Comparison of ENCODE assay signal across 8 cellular contexts in genomic region chrX:101390664-101391525, GRCh38. TPM values are rescaled to one million over a fixed set of nuclear protein-coding genes. Genes with fewer than 3 reads are reported as not detected.
DNase-seq lines count a peak whose midpoint lies in the region; ATAC-seq and TF ChIP-seq lines count a peak whose summit lies in the region.

RPL36A (plus strand) TSS chrX:101391011; CDS start chrX:101391044, 33 bp downstream.

- DNase-seq in BE2C (peak; percentile 89), NCI-H510A treated with DMSO at 0.1 percent for 48 hours (lab: John Stamatoyannopoulos, UW) (peak; percentile 87), coronary artery (ENCODE audit: low spot score) (peak; percentile 87), left lobe of liver (ENCODE audit: low spot score) (peak; percentile 82)
- peak; percentile 90 for DNase-seq in activated CD4-positive, alpha-beta T cell treated with anti-CD3 and anti-CD28 coated beads for 36 hours
- peak; percentile 75 for DNase-seq in stimulated activated CD4-positive, alpha-beta T cell treated with anti-CD3 and anti-CD28 coated beads, Interleukin-2, amount 100 ng/mL, for 4 hours (ENCODE audit: low read depth)

- CTCF ChIA-PET in activated CD4-positive, alpha-beta T cell treated with anti-CD3 and anti-CD28 coated beads for 36 hours (lab: Charles Lee), result interaction anchor here (0.6 to 1.5 kb wide), 13 partner anchors 10 to 1116 kb away, joined by 3 to 7 read pairs (median 3); partner anchors contain the start of genes TIMM8A and ZMAT1

- peak; percentile 73 for TF ChIP-seq CTCF in BE2C (IDR thresholded peaks at IDR 0.05; ENCODE audit: low read depth, low read length)
- TF ChIP-seq CTCF in coronary artery (IDR thresholded peaks at IDR 0.05), result peak; percentile 49

- H3K4me1 ChIP-seq in BE2C, result no peaks in the 10 kb centered on the region

- peaks cover 39% of the 10 kb centered on the region for H3K36me3 Mint-ChIP-seq in activated CD4-positive, alpha-beta T cell treated with anti-CD3 and anti-CD28 coated beads for 36 hours (ENCODE audit: low read depth)

- H3K27ac Mint-ChIP-seq in activated CD4-positive, alpha-beta T cell treated with anti-CD3 and anti-CD28 coated beads for 36 hours, result peak within 1 kb of the TSS; percentile 96

- H3K4me1 Mint-ChIP-seq in activated CD4-positive, alpha-beta T cell treated with anti-CD3 and anti-CD28 coated beads for 36 hours, result peaks cover 6% of the 10 kb centered on the region

- peak within 1 kb of the TSS; percentile 87 for H3K4me3 ChIP-seq in BE2C (ENCODE audit: low read depth, low read length)
- H3K4me3 ChIP-seq in coronary artery, result peak within 1 kb of the TSS; percentile 71

- H3K9me3 ChIP-seq in BE2C, result no peaks in the 10 kb centered on the region

- H3K9me3 Mint-ChIP-seq in activated CD4-positive, alpha-beta T cell treated with anti-CD3 and anti-CD28 coated beads for 36 hours (ENCODE audit: low read depth), result no peaks in the 10 kb centered on the region

- H3K27me3 ChIP-seq in BE2C, result no peaks in the 10 kb centered on the region

- peak within 1 kb of the TSS; percentile 95 for H3K4me3 Mint-ChIP-seq in activated CD4-positive, alpha-beta T cell treated with anti-CD3 and anti-CD28 coated beads for 36 hours

- POLR2A ChIA-PET in activated CD4-positive, alpha-beta T cell treated with anti-CD3 and anti-CD28 coated beads for 36 hours (lab: Charles Lee), result interaction anchor here (0.8 to 1.6 kb wide), 7 partner anchors 11 to 44 kb away, joined by 3 to 21 read pairs (median 5); partner anchors contain the start of genes GLA, HNRNPH2 and TIMM8A

- peak; percentile 96 for TF ChIP-seq POLR2A in GM19193 (IDR thresholded peaks at IDR 0.05; ENCODE audit: extremely low read depth, insufficient read depth, insufficient read length)

- peak; percentile 80 for ATAC-seq in HG03442 (IDR thresholded peaks at IDR 0.05; ENCODE audit: unreplicated experiment)
- ATAC-seq in activated CD4-positive, alpha-beta T cell treated with anti-CD3 and anti-CD28 coated beads for 36 hours, result peak; percentile 97
- ATAC-seq in left lobe of liver, result peak; percentile 99

- intact Hi-C loops in activated CD4-positive, alpha-beta T cell treated with anti-CD3 and anti-CD28 coated beads for 36 hours (cut with DNase I, micrococcal nuclease), result loop anchor here (1.0 to 5.0 kb wide), 9 partner anchors 16 to 569 kb away; partner anchors contain the start of genes CENPI (in 2 of the 2), TIMM8A (in 2 of the 2), CSTF2 (in 1 of the 2) and GLA (in 1 of the 2)

- peak within 1 kb of the TSS; percentile 57 to 81 for H3K27ac ChIP-seq in coronary artery

- peaks cover 3% of the 10 kb centered on the region for H3K27me3 Mint-ChIP-seq in activated CD4-positive, alpha-beta T cell treated with anti-CD3 and anti-CD28 coated beads for 36 hours

- H3K36me3 ChIP-seq in BE2C, result peaks cover 35% of the 10 kb centered on the region

RNA-seq across cellular contexts. Expression of gene RPL36A, which starts in this region (rescaled TPM):
- 364 TPM for polyA plus RNA-seq in BE2C (2012; ENCODE audit: insufficient read depth, insufficient read length, low read depth)
- total RNA-seq in activated CD4-positive, alpha-beta T cell treated with anti-CD3 and anti-CD28 coated beads for 36 hours, result 100 to 1,000 TPM; 340 to 709 TPM
- total RNA-seq in left lobe of liver, result 39.4 TPM

Comparison
In these comparisons a context has a peak if more than half of its experiments do, and no peak if none do; other contexts are left out.
1. Peak in every context shown above with its lines: DNase-seq, ATAC-seq, H3K4me3 ChIP-seq and H3K27ac ChIP-seq.